ENCODE assay signal across 19 cellular contexts in the genomic region with DNA sequence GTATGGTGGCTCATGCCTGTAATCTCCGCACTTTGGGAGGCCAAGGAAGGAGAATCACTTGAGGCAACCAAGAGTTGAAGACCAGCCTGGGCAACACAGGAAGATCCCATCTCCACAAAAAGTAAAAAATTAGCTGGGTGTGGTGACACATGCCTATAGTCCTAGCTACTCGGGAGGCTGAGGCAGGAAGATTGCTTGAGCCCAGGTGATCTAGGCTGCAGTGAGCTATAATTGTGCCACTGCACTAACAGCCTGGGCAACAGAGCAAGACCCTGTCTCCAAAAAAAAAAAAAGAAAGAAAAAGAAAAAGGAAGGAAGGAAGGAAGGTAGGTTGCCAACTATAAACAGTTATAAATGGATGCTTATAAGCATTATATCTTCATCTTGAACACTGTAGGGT. TPM values are rescaled to one million over a fixed set of nuclear protein-coding genes. Genes with fewer than 3 reads are reported as not detected.
DNase-seq lines count a peak whose midpoint lies in the region; ATAC-seq and TF ChIP-seq lines count a peak whose summit lies in the region.
"Had no signal": no experiment of that assay in that cellular context is flagged by ENCODE, and none has a peak within 500 bp of the region (broad histone marks: within the 10 kb centered on the region; RNA-seq: fewer than 3 reads in every experiment).

No MANE protein-coding gene starts in this region.

- peaks cover 21% of the 10 kb centered on the region for H3K36me3 Mint-ChIP-seq in activated naive CD4-positive, alpha-beta T cell treated with anti-CD3 and anti-CD28 coated beads for 36 hours (ENCODE audit: low read depth)
- H3K36me3 Mint-ChIP-seq in T-cell, result peaks cover 10% of the 10 kb centered on the region
- peaks cover 22% of the 10 kb centered on the region for H3K36me3 Mint-ChIP-seq in glutamatergic neuron (ENCODE audit: unreplicated experiment)
- H3K36me3 Mint-ChIP-seq in stimulated activated naive B cell treated with anti-CD40 and anti-IgM and Interleukin-4, amounts not matched to agents 10 μg/mL and 1 μg/mL and 100 μg/mL, for 72 hours, result peaks cover 18 to 20% of the 10 kb centered on the region in 2 donors

- no peak for ATAC-seq in T-cell (replicated peaks in 1 of 4)
- ATAC-seq in stimulated activated naive B cell treated with anti-CD40 and anti-IgM and Interleukin-4, amounts not matched to agents 10 μg/mL and 1 μg/mL and 100 μg/mL, for 72 hours (replicated peaks), result no peak
- ATAC-seq: left cardiac atrium had no signal

- H3K27me3 Mint-ChIP-seq in activated naive CD4-positive, alpha-beta T cell treated with anti-CD3 and anti-CD28 coated beads for 36 hours (ENCODE audit: low read depth), result no peaks in the 10 kb centered on the region
- no peaks in the 10 kb centered on the region for H3K27me3 Mint-ChIP-seq in T-cell
- H3K27me3 Mint-ChIP-seq in glutamatergic neuron (ENCODE audit: unreplicated experiment), result no peaks in the 10 kb centered on the region
- no peaks in the 10 kb centered on the region for H3K27me3 Mint-ChIP-seq in stimulated activated naive B cell treated with anti-CD40 and anti-IgM and Interleukin-4, amounts not matched to agents 10 μg/mL and 1 μg/mL and 100 μg/mL, for 72 hours
- H3K27me3 Mint-ChIP-seq: activated CD4-positive, alpha-beta memory T cell treated with anti-CD3 and anti-CD28 coated beads for 36 hours; activated naive CD8-positive, alpha-beta T cell treated with anti-CD3 and anti-CD28 coated beads, Interleukin-2, amount 10 ng/mL, durations not matched to agents 7 days and 5 days had no signal

- peaks cover 64% of the 10 kb centered on the region for H3K4me1 Mint-ChIP-seq in activated naive CD4-positive, alpha-beta T cell treated with anti-CD3 and anti-CD28 coated beads for 36 hours (ENCODE audit: low read depth)
- peaks cover 50 to 62% (median 57%) of the 10 kb centered on the region in 3 donors for H3K4me1 Mint-ChIP-seq in T-cell
- H3K4me1 Mint-ChIP-seq in glutamatergic neuron (ENCODE audit: low read depth, unreplicated experiment), result peaks cover 9% of the 10 kb centered on the region
- peaks cover 41 to 61% of the 10 kb centered on the region in 2 donors for H3K4me1 Mint-ChIP-seq in stimulated activated naive B cell treated with anti-CD40 and anti-IgM and Interleukin-4, amounts not matched to agents 10 μg/mL and 1 μg/mL and 100 μg/mL, for 72 hours

- intact Hi-C loops in activated naive CD4-positive, alpha-beta T cell treated with anti-CD3 and anti-CD28 coated beads for 36 hours (cut with micrococcal nuclease), result loop anchor here (5.0 kb wide), 2 partner anchors 1097 to 1982 kb away; no protein-coding TSS in a partner anchor

- POLR2A ChIA-PET in T-cell (lab: Charles Lee), result interaction anchor here (0.6 to 0.7 kb wide), 4 partner anchors 128 to 607 kb away, joined by 3 to 7 read pairs (median 4); no protein-coding TSS in a partner anchor

- no peak for DNase-seq in activated naive CD4-positive, alpha-beta T cell treated with anti-CD3 and anti-CD28 coated beads for 36 hours
- no peak for DNase-seq in activated naive CD4-positive, alpha-beta T cell treated with anti-CD3 and anti-CD28 coated beads, Interleukin-2, amount 50 U/mL, for 16 hours
- DNase-seq in T-cell (no peak), glutamatergic neuron (no peak), D341Med (ENCODE audit: low spot score) (no peak), NK-92 (lab: John Stamatoyannopoulos, UW; ENCODE audit: unreplicated experiment) (no peak), NCI-H2196 (lab: John Stamatoyannopoulos, UW; ENCODE audit: unreplicated experiment) (no peak)
- no peak for DNase-seq in stimulated activated naive B cell treated with anti-CD40 and anti-IgM and Interleukin-4, amounts not matched to agents 10 μg/mL and 1 μg/mL and 100 μg/mL, for 72 hours
- DNase-seq: activated CD4-positive, alpha-beta memory T cell treated with anti-CD3 and anti-CD28 coated beads for 36 hours; activated naive CD8-positive, alpha-beta T cell treated with anti-CD3 and anti-CD28 coated beads, Interleukin-2, amount 10 ng/mL, durations not matched to agents 7 days and 5 days; brain microvascular endothelial cell; C1 segment of cervical spinal cord; DMS153; GDM1; left cardiac atrium; NCI-H2029; SIG-M5; stimulated activated CD4-positive, alpha-beta T cell treated with anti-CD3 and anti-CD28 coated beads, Interleukin-2, amount 100 ng/mL, for 48 hours; T-helper 1 cell had no signal

- CTCF ChIA-PET in activated naive CD4-positive, alpha-beta T cell treated with anti-CD3 and anti-CD28 coated beads for 36 hours (lab: Charles Lee), result interaction anchor here (0.6 kb wide), 1 partner anchor 47 kb away, joined by 3 read pairs; no protein-coding TSS in a partner anchor
- CTCF ChIA-PET in T-cell (lab: Charles Lee), result interaction anchor here in 1 of 2 donors (0.6 kb wide), 1 partner anchor 29 kb away, joined by 4 read pairs; no protein-coding TSS in a partner anchor

- H3K27ac Mint-ChIP-seq in activated naive CD4-positive, alpha-beta T cell treated with anti-CD3 and anti-CD28 coated beads for 36 hours, result peak overlapping the region; percentile 19
- H3K27ac Mint-ChIP-seq in T-cell (peak overlapping the region; percentile 28 to 52), glutamatergic neuron (ENCODE audit: unreplicated experiment) (peak overlapping the region; percentile 52)
- peak overlapping the region; percentile 88 for H3K27ac Mint-ChIP-seq in stimulated activated naive B cell treated with anti-CD40 and anti-IgM and Interleukin-4, amounts not matched to agents 10 μg/mL and 1 μg/mL and 100 μg/mL, for 72 hours
- H3K27ac Mint-ChIP-seq: activated CD4-positive, alpha-beta memory T cell treated with anti-CD3 and anti-CD28 coated beads for 36 hours; activated naive CD8-positive, alpha-beta T cell treated with anti-CD3 and anti-CD28 coated beads, Interleukin-2, amount 10 ng/mL, durations not matched to agents 7 days and 5 days had no signal

- no peak overlapping the region for H3K4me3 Mint-ChIP-seq in activated naive CD4-positive, alpha-beta T cell treated with anti-CD3 and anti-CD28 coated beads for 36 hours
- H3K4me3 Mint-ChIP-seq in T-cell (no peak overlapping the region), glutamatergic neuron (ENCODE audit: unreplicated experiment) (no peak overlapping the region)
- peak overlapping the region in 1 of 2 donors; percentile 0 for H3K4me3 Mint-ChIP-seq in stimulated activated naive B cell treated with anti-CD40 and anti-IgM and Interleukin-4, amounts not matched to agents 10 μg/mL and 1 μg/mL and 100 μg/mL, for 72 hours
- H3K4me3 Mint-ChIP-seq: activated CD4-positive, alpha-beta memory T cell treated with anti-CD3 and anti-CD28 coated beads for 36 hours; activated naive CD8-positive, alpha-beta T cell treated with anti-CD3 and anti-CD28 coated beads, Interleukin-2, amount 10 ng/mL, durations not matched to agents 7 days and 5 days had no signal

- TF ChIP-seq CTCF in glutamatergic neuron (IDR thresholded peaks at IDR 0.05; ENCODE audit: partially characterized antibody, unreplicated experiment), result no peak

- no peaks in the 10 kb centered on the region for H3K9me3 Mint-ChIP-seq in activated naive CD4-positive, alpha-beta T cell treated with anti-CD3 and anti-CD28 coated beads for 36 hours
- peaks cover 0 to 5% (median 0%) of the 10 kb centered on the region in 3 donors for H3K9me3 Mint-ChIP-seq in T-cell
- peaks cover 4% of the 10 kb centered on the region for H3K9me3 Mint-ChIP-seq in glutamatergic neuron (ENCODE audit: unreplicated experiment)
- peaks cover 0 to 5% of the 10 kb centered on the region in 2 donors for H3K9me3 Mint-ChIP-seq in stimulated activated naive B cell treated with anti-CD40 and anti-IgM and Interleukin-4, amounts not matched to agents 10 μg/mL and 1 μg/mL and 100 μg/mL, for 72 hours

RNA-seq across cellular contexts. Expression of gene RFX3, which starts 51.0 kb away (rescaled TPM):
- 10 to 100 TPM; 11.0 to 12.7 TPM for total RNA-seq in activated naive CD4-positive, alpha-beta T cell treated with anti-CD3 and anti-CD28 coated beads for 36 hours
- total RNA-seq in T-cell, result 10 to 100 TPM; 16.3 to 32.2 (median 20.5) TPM
- total RNA-seq in glutamatergic neuron (ENCODE audit: unreplicated experiment), result 61.6 TPM

Comparison
In these comparisons a context has a peak if more than half of its experiments do, and no peak if none do; other contexts are left out.
1. H3K27ac Mint-ChIP-seq: peak in every context shown above with its lines; median percentile 88 in stimulated activated naive B cell treated with anti-CD40 and anti-IgM and Interleukin-4, amounts not matched to agents 10 μg/mL and 1 μg/mL and 100 μg/mL, for 72 hours; 52 in glutamatergic neuron; 40 in T-cell; 19 in activated naive CD4-positive, alpha-beta T cell treated with anti-CD3 and anti-CD28 coated beads for 36 hours.